ENCODE assay signal across 28 cellular contexts in the genomic region with DNA sequence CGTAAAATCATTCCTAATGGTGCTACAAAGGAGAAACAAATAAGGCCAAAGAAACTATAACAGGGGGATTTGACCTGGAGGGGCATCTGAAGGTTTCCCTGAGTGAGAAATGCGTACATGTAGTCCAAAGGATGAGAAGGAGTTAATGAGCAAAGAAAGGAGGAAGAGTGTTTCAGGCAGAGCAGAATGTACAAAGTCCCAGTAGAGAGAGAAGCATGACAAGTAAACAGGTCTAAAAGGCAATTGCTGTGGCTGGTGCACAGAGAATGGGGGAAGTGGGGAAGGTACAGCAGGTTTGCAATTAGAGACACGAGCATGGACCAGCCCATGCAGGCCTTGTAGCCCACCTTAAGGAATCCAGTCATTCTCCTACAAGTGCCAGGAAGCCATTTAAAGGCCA.
"Had no signal": no experiment of that assay in that cellular context is flagged by ENCODE, and none has a peak within 500 bp of the region (broad histone marks: within the 10 kb centered on the region; RNA-seq: fewer than 3 reads in every experiment).

No MANE protein-coding gene starts in this region.

- H3K27ac ChIP-seq: heart right ventricle, left lung, lower lobe of right lung, neutrophil, pancreas, prostate gland, sigmoid colon, suprapubic skin, tibial artery had no signal

- ATAC-seq: esophagus mucosa; heart right ventricle; left lung; lower lobe of right lung; natural killer cell treated with Interleukin-12 subunit alpha and Interleukin-12 subunit beta and Interleukin-15 and Interleukin-18, amount 100 ng/mL, for 72 hours; pancreas; stimulated activated naive B cell treated with anti-CD40 and anti-IgM and Interleukin-4, amounts not matched to agents 10 μg/mL and 1 μg/mL and 100 μg/mL, for 72 hours had no signal

- DNase-seq: activated CD4-positive, alpha-beta memory T cell treated with anti-CD3 and anti-CD28 coated beads, Interleukin-2, amount 10 ng/mL, durations not matched to agents 7 days and 5 days; activated CD4-positive, alpha-beta T cell treated with anti-CD3 and anti-CD28 coated beads, Interleukin-2, amount 10 ng/mL, durations not matched to agents 24 days and 14 days; activated CD8-positive, alpha-beta memory T cell treated with anti-CD3 and anti-CD28 coated beads, Interleukin-2, amount 50 U/mL, for 48 hours; activated gamma-delta T cell; activated naive CD4-positive, alpha-beta T cell treated with anti-CD3 and anti-CD28 coated beads, Interleukin-2, amount 10 ng/mL, durations not matched to agents 7 days and 5 days; activated naive CD8-positive, alpha-beta T cell treated with anti-CD3 and anti-CD28 coated beads, Interleukin-2, amount 10 ng/mL, durations not matched to agents 7 days and 5 days; activated T-cell treated with anti-CD3 and anti-CD28 coated beads, Interleukin-2, amount 50 U/mL, for 24 hours; caudate nucleus; endodermal cell; foreskin fibroblast; heart right ventricle; kidney glomerular epithelial cell; left lung; lower lobe of right lung; mesendoderm; pancreas; retina; sigmoid colon; small intestine; stimulated activated CD4-positive, alpha-beta T cell treated with anti-CD3 and anti-CD28 coated beads, Interleukin-1b, Interleukin-23, amount 100 ng/mL, for 48 hours; stimulated activated naive B cell treated with anti-CD40 and anti-IgM and Interleukin-4, amounts not matched to agents 10 μg/mL and 1 μg/mL and 100 μg/mL, for 72 hours; T-helper 2 cell; tibial artery had no signal

- H3K4me3 ChIP-seq: heart right ventricle, left lung, lower lobe of right lung, pancreas, prostate gland, sigmoid colon, suprapubic skin, tibial artery had no signal

- H3K27me3 ChIP-seq: heart right ventricle, left lung, neutrophil, pancreas, sigmoid colon, suprapubic skin, tibial artery had no signal

- H3K9me3 ChIP-seq: lower lobe of right lung, neutrophil, pancreas, prostate gland, sigmoid colon, suprapubic skin, tibial artery had no signal

- H3K36me3 ChIP-seq: heart right ventricle, left lung, lower lobe of right lung, neutrophil, pancreas, prostate gland, sigmoid colon, suprapubic skin, tibial artery had no signal

- H3K4me1 ChIP-seq: pancreas, prostate gland, tibial artery had no signal

- FAIRE-seq: pancreas, small intestine had no signal
